ENCODE assay signal across 8 cellular contexts in the genomic region with DNA sequence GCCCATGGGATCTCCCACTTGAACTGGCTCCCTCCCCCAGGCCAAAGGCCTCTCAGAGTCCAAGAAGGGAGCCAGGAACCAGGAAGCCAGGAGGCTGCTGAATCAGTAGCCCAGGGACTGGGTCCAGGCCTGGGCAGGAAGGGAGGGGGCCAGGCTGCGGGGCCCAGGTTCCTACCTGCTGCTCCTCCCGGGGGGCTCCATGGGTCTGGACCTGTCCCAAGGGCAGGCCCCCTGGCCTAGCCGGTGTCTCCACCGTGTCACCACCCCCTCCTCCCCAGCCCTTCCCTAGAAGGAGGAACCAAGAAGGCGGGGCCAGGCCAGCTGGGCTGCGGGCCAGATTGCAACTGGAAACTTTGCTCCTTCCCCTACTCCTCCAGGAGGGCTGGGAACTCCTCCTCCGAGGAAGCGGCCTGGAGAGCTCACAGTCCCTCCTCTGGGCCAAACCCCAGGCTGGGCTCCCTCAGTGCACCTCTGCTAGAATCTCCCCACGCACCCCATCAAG. TPM values are rescaled to one million over a fixed set of nuclear protein-coding genes. Genes with fewer than 3 reads are reported as not detected.
DNase-seq lines count a peak whose midpoint lies in the region; ATAC-seq and TF ChIP-seq lines count a peak whose summit lies in the region.

A gene (minus strand): TSS at position 264 of the 502 bp plus-strand sequence.

- H3K4me1 ChIP-seq in stomach smooth muscle (ENCODE audit: control insufficient read depth, insufficient read depth, low read length), result peaks cover 43% of the 10 kb centered on the region

- H3K9me3 ChIP-seq in stomach smooth muscle (ENCODE audit: control insufficient read depth in 2 of 2, low read length in 2 of 2), result no peaks in the 10 kb centered on the region

- ATAC-seq in GM18868 (IDR thresholded peaks at IDR 0.05; ENCODE audit: unreplicated experiment) (no peak), HG03045 (IDR thresholded peaks at IDR 0.05; ENCODE audit: unreplicated experiment) (no peak)

- H3K27me3 ChIP-seq in kidney epithelial cell (ENCODE audit: control insufficient read depth, insufficient read depth, low read length) (peaks cover 2% of the 10 kb centered on the region), stomach smooth muscle (ENCODE audit: control insufficient read depth in 1 of 2, insufficient read depth in 2 of 2, low read length in 2 of 2) (peaks cover 0 to 15% of the 10 kb centered on the region in 2 donors)

- peak within 1 kb of the TSS; percentile 11 to 47 for H3K9ac ChIP-seq in stomach smooth muscle (ENCODE audit: low read length in 2 of 2)

- DNase-seq in DMS79 (lab: John Stamatoyannopoulos, UW), result peak; percentile 17
- DNase-seq in NCI-H2196 treated with DMSO at 0.1 percent for 48 hours (lab: John Stamatoyannopoulos, UW; ENCODE audit: unreplicated experiment), result peak; percentile 16
- DNase-seq in cerebellum (ENCODE audit: low spot score), result no peak
- DNase-seq in kidney epithelial cell (ENCODE audit: low read depth), result no peak
- DNase-seq in stimulated activated CD4-positive, alpha-beta T cell treated with anti-CD3 and anti-CD28 coated beads, Interleukin-4, amount 100 ng/mL, for 24 hours, result no peak

- H3K36me3 ChIP-seq in kidney epithelial cell (ENCODE audit: control insufficient read depth, insufficient read depth, low read length) (no peaks in the 10 kb centered on the region), stomach smooth muscle (ENCODE audit: control insufficient read depth in 2 of 2, insufficient read depth in 2 of 2, low read length in 2 of 2) (no peaks in the 10 kb centered on the region)

- peak within 1 kb of the TSS; percentile 76 for H3K27ac ChIP-seq in stomach smooth muscle (ENCODE audit: low read length)

- TF ChIP-seq CTCF in kidney epithelial cell (IDR thresholded peaks at IDR 0.05; ENCODE audit: insufficient read depth, low read length, poor library complexity, severe bottlenecking), result no peak

- H3K4me3 ChIP-seq in kidney epithelial cell (ENCODE audit: low read depth, low read length) (peak within 1 kb of the TSS; percentile 30), stomach smooth muscle (ENCODE audit: low read length in 2 of 2) (peak within 1 kb of the TSS; percentile 12 to 69)

RNA-seq across cellular contexts. Expression of the gene that starts here (rescaled TPM):
- total RNA-seq in cerebellum, result 10.9 TPM
- 5.4 and 7.2 TPM in 2 replicates for total RNA-seq in kidney epithelial cell

Comparison
In these comparisons a context has a peak if more than half of its experiments do, and no peak if none do; other contexts are left out.
1. DNase-seq: peak in DMS79 (single experiment) and NCI-H2196 treated with DMSO at 0.1 percent for 48 hours (single experiment); none in cerebellum (single experiment), kidney epithelial cell (single experiment) and stimulated activated CD4-positive, alpha-beta T cell treated with anti-CD3 and anti-CD28 coated beads, Interleukin-4, amount 100 ng/mL, for 24 hours (single experiment).